ENCODE assay signal across 1 cellular context in genomic region chr5:60489856-60490255, GRCh38.
TF ChIP-seq lines count a peak whose summit lies in the region.

No MANE protein-coding gene starts in this region.

TF ChIP-seq in HepG2, 621 proteins besides CTCF, POLR2A, EP300 and RAD21 (continued from another document and continues in another):
- TF ChIP-seq PRDM4 (CRISPR knock-in tag; IDR thresholded peaks at IDR 0.05; ENCODE audit: borderline replicate concordance) (no peak), MYPOP (CRISPR knock-in tag; IDR thresholded peaks at IDR 0.05) (no peak), PHF8 (CRISPR knock-in tag; IDR thresholded peaks at IDR 0.05) (no peak), ZNF546 (CRISPR knock-in tag; conservative IDR thresholded peaks at IDR 0.05) (no peak), ZNF770 (CRISPR knock-in tag; IDR thresholded peaks at IDR 0.05) (no peak), MED1 (CRISPR knock-in tag; IDR thresholded peaks at IDR 0.05) (peak; percentile 35; the same call in 1 of the 2 replicates), BORCS8-MEF2B (CRISPR knock-in tag; IDR thresholded peaks at IDR 0.05) (no peak), HOXA9 (CRISPR knock-in tag; IDR thresholded peaks at IDR 0.05; ENCODE audit: borderline replicate concordance) (no peak), MEF2D (CRISPR knock-in tag; IDR thresholded peaks at IDR 0.05) (no peak), POGK (CRISPR knock-in tag; conservative IDR thresholded peaks at IDR 0.05) (no peak), HNF4A (CRISPR knock-in tag; IDR thresholded peaks at IDR 0.05) (0 out of 2 replicates have a peak, but pooled peaks have one; percentile 6), ZMAT3 (CRISPR knock-in tag; conservative IDR thresholded peaks at IDR 0.05) (no peak), RARA (CRISPR knock-in tag; IDR thresholded peaks at IDR 0.05) (peak; percentile 12; the same call in 1 of the 2 replicates), ZNF776 (CRISPR knock-in tag; IDR thresholded peaks at IDR 0.05) (no peak), BCL6 (CRISPR knock-in tag; IDR thresholded peaks at IDR 0.05) (peak; percentile 6; the same call in 1 of the 2 replicates), HINFP (CRISPR knock-in tag; IDR thresholded peaks at IDR 0.05; ENCODE audit: low read depth) (no peak), KDM2A (CRISPR knock-in tag; IDR thresholded peaks at IDR 0.05; ENCODE audit: borderline replicate concordance, low read depth) (no peak), ZNF616 (CRISPR knock-in tag; IDR thresholded peaks at IDR 0.05; ENCODE audit: low read depth) (no peak), NCOA2 (CRISPR knock-in tag; IDR thresholded peaks at IDR 0.05) (0 out of 2 replicates have a peak, but pooled peaks have one; percentile 27), ZNF274 (CRISPR knock-in tag; IDR thresholded peaks at IDR 0.05) (no peak), SMARCE1 (IDR thresholded peaks at IDR 0.05; ENCODE audit: borderline replicate concordance) (no peak), TRAFD1 (CRISPR knock-in tag; IDR thresholded peaks at IDR 0.05; ENCODE audit: borderline replicate concordance) (no peak), SRF (IDR thresholded peaks at IDR 0.05; ENCODE audit: low read depth, low read length) (no peak), FOSL2 (CRISPR knock-in tag; IDR thresholded peaks at IDR 0.05) (0 out of 2 replicates have a peak, but pooled peaks have one; percentile 14), ATF5 (CRISPR knock-in tag; IDR thresholded peaks at IDR 0.05; ENCODE audit: low read depth) (no peak), ZBTB1 (CRISPR knock-in tag; IDR thresholded peaks at IDR 0.05; ENCODE audit: borderline replicate concordance) (no peak), THAP8 (CRISPR knock-in tag; IDR thresholded peaks at IDR 0.05; ENCODE audit: borderline replicate concordance) (no peak), KMT2A (CRISPR knock-in tag; IDR thresholded peaks at IDR 0.05) (0 out of 2 replicates have a peak, but pooled peaks have one; percentile 48), ZNF367 (CRISPR knock-in tag; IDR thresholded peaks at IDR 0.05; ENCODE audit: borderline replicate concordance) (no peak), ATF3 (CRISPR knock-in tag; IDR thresholded peaks at IDR 0.05) (no peak), ZNF678 (CRISPR knock-in tag; IDR thresholded peaks at IDR 0.05) (no peak), LBX2 (CRISPR knock-in tag; IDR thresholded peaks at IDR 0.05; ENCODE audit: borderline replicate concordance) (no peak), ZBTB44 (CRISPR knock-in tag; IDR thresholded peaks at IDR 0.05) (no peak), PTBP1 (IDR thresholded peaks at IDR 0.05; ENCODE audit: low read depth, low read length, poor library complexity, severe bottlenecking) (no peak), RBM22 (optimal IDR thresholded peaks at IDR 0.05; ENCODE audit: low read length) (no peak), ZNF567 (CRISPR knock-in tag; IDR thresholded peaks at IDR 0.05; ENCODE audit: borderline replicate concordance) (no peak), JDP2 (CRISPR knock-in tag; IDR thresholded peaks at IDR 0.05; ENCODE audit: borderline replicate concordance) (no peak), ZNF430 (CRISPR knock-in tag; IDR thresholded peaks at IDR 0.05) (no peak), ZFP36L2 (CRISPR knock-in tag; IDR thresholded peaks at IDR 0.05) (no peak), ELK4 (CRISPR knock-in tag; IDR thresholded peaks at IDR 0.05; ENCODE audit: borderline replicate concordance) (no peak), HDAC2 (CRISPR knock-in tag; IDR thresholded peaks at IDR 0.05) (no peak), KLF16 (CRISPR knock-in tag; IDR thresholded peaks at IDR 0.05) (no peak), ZNF644 (CRISPR knock-in tag; IDR thresholded peaks at IDR 0.05; ENCODE audit: low read depth) (0 out of 2 replicates have a peak, but pooled peaks have one; percentile 31), ZNF18 (CRISPR knock-in tag; IDR thresholded peaks at IDR 0.05; ENCODE audit: insufficient replicate concordance) (no peak), ZNF3 (CRISPR knock-in tag; IDR thresholded peaks at IDR 0.05) (no peak), DR1 (CRISPR knock-in tag; IDR thresholded peaks at IDR 0.05) (no peak), MAZ (IDR thresholded peaks at IDR 0.05; ENCODE audit: borderline replicate concordance, low read depth, low read length) (no peak), MAZ (CRISPR knock-in tag; IDR thresholded peaks at IDR 0.05; ENCODE audit: low read depth) (no peak)
